32 cellular contexts compared by ENCODE assay signal in genomic region chr3:69864141-69864540, GRCh38.
"Had no signal": no experiment of that assay in that cellular context is flagged by ENCODE, and none has a peak within 500 bp of the region (broad histone marks: within the 10 kb centered on the region; RNA-seq: fewer than 3 reads in every experiment).

No MANE protein-coding gene starts in this region.

- ATAC-seq: activated naive CD8-positive, alpha-beta T cell treated with anti-CD3 and anti-CD28 coated beads, Interleukin-2, amount 50 U/mL, for 24 hours; foreskin keratinocyte; left lung; mucosa of descending colon; stimulated activated memory B cell treated with anti-CD40 and anti-IgM and Interleukin-4, amounts not matched to agents 10 μg/mL and 1 μg/mL and 100 μg/mL, for 72 hours; T-helper 17 cell; WTC11 had no signal

- H3K4me2 ChIP-seq: smooth muscle cell had no signal

- DNase-seq: activated CD4-positive, alpha-beta memory T cell treated with anti-CD3 and anti-CD28 coated beads, Interleukin-2, amount 10 ng/mL, durations not matched to agents 7 days and 5 days; activated CD4-positive, alpha-beta T cell treated with anti-CD3 and anti-CD28 coated beads for 1 hour; activated CD4-positive, alpha-beta T cell treated with anti-CD3 and anti-CD28 coated beads, Interleukin-2, amount 10 ng/mL, durations not matched to agents 7 days and 5 days; activated CD8-positive, alpha-beta memory T cell treated with anti-CD3 and anti-CD28 coated beads, Interleukin-2, amount 50 U/mL, for 48 hours; activated naive CD8-positive, alpha-beta T cell treated with anti-CD3 and anti-CD28 coated beads, Interleukin-2, amount 50 U/mL, for 24 hours; activated T-cell treated with anti-CD3 and anti-CD28 coated beads, Interleukin-2, amount 50 U/mL, for 24 hours; amygdala; cerebellar nuclear complex; dorsolateral prefrontal cortex; effector memory CD4-positive, alpha-beta T cell; foreskin keratinocyte; left lung; mucosa of descending colon; naive B cell; nephron progenitor cell; ovary; retina; stimulated activated CD4-positive, alpha-beta T cell treated with anti-CD3 and anti-CD28 coated beads, Interleukin-1b, Interleukin-23, amount 100 ng/mL, for 48 hours; stimulated activated CD4-positive, alpha-beta T cell treated with anti-CD3 and anti-CD28 coated beads, Interleukin-4, amount 100 ng/mL, for 4 hours; stimulated activated CD8-positive, alpha-beta memory T cell treated with anti-CD3 and anti-CD28 coated beads, Interleukin-4, amount 100 ng/mL, for 48 hours; SW 1271; T-helper 17 cell; trophoblast cell had no signal

- H3K9me3 ChIP-seq: breast epithelium, left lung, mucosa of descending colon, neutrophil, ovary, prostate gland had no signal

- FAIRE-seq: urothelium cell line had no signal

- H3K4me3 ChIP-seq: breast epithelium, coronary artery, dorsolateral prefrontal cortex, left lung, lung, mucosa of descending colon, ovary, prostate gland, smooth muscle cell had no signal

- H3K27ac ChIP-seq: breast epithelium, coronary artery, dorsolateral prefrontal cortex, foreskin keratinocyte, left lung, neutrophil, ovary, prostate gland had no signal

- H3K4me1 ChIP-seq: breast epithelium, left lung, prostate gland had no signal

- H3K27me3 ChIP-seq: breast epithelium, dorsolateral prefrontal cortex, foreskin keratinocyte, left lung, neutrophil, ovary had no signal

- H3K36me3 ChIP-seq: breast epithelium, left lung, neutrophil, ovary, prostate gland had no signal
